35 cellular contexts compared by ENCODE assay signal in the genomic region with DNA sequence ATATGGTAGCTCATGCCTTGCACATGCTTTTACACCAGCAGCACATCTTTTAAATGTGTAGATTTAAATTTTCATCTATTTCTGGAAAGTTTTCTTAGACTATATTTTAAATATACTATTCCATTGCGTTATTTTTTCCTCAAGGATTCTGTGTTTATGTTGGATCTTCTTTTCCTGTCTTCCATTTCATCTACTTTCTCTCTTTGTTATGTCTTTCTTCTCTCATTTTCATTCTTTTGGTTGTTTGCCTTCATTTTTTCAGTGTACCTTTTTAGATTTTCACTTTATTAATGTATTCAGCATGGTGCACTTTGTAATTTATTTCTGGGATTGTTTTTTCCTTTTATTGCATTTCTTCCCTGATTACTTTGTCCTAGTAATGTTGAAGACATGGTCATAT.
"Had no signal": no experiment of that assay in that cellular context is flagged by ENCODE, and none has a peak within 500 bp of the region (broad histone marks: within the 10 kb centered on the region; RNA-seq: fewer than 3 reads in every experiment).

No MANE protein-coding gene starts in this region.

- H3K36me3 ChIP-seq: MG63 had no signal

- DNase-seq: Karpas-422, Kasumi-1, MG63, MM.1S, NCI-H1048, NCI-H1092, NCI-H1092 treated with DMSO at 0.1 percent for 48 hours, NCI-H1105, NCI-H1105 treated with DMSO at 0.1 percent for 48 hours, NCI-H1417, NCI-H1417 treated with DMSO at 0.1 percent for 48 hours, NCI-H1436, NCI-H1436 treated with DMSO at 0.1 percent for 48 hours, NCI-H146, NCI-H1694, NCI-H1694 treated with DMSO at 0.1 percent for 48 hours, NCI-H187, NCI-H187 treated with DMSO at 0.1 percent for 48 hours, NCI-H1930, NCI-H2029, NCI-H2029 treated with DMSO at 0.1 percent for 48 hours, NCI-H2081, NCI-H2081 treated with DMSO at 0.1 percent for 48 hours, NCI-H2107, NCI-H2171, NCI-H2171 treated with DMSO at 0.1 percent for 48 hours, NCI-H2227 treated with DMSO at 0.1 percent for 48 hours, NCI-H226, NCI-H345, NCI-H446, NCI-H446 treated with DMSO at 0.1 percent for 48 hours, NCI-H510A, NCI-H510A treated with DMSO at 0.1 percent for 48 hours, NCI-H524, NCI-H524 treated with DMSO at 0.1 percent for 48 hours had no signal

- H3K4me3 ChIP-seq: MG63 had no signal

- H3K9me3 ChIP-seq: MG63 had no signal
